ENCODE assay signal across 28 cellular contexts in genomic region chrX:1291110-1291740, GRCh38. TPM values are rescaled to one million over a fixed set of nuclear protein-coding genes. Genes with fewer than 3 reads are reported as not detected.
"Had no signal": no experiment of that assay in that cellular context is flagged by ENCODE, and none has a peak within 500 bp of the region (broad histone marks: within the 10 kb centered on the region; RNA-seq: fewer than 3 reads in every experiment).

No MANE protein-coding gene starts in this region.

- H3K36me3 ChIP-seq: colonic mucosa, esophagus squamous epithelium, gastrocnemius medialis had no signal

- H3K4me3 ChIP-seq: colonic mucosa, dorsolateral prefrontal cortex, esophagus squamous epithelium, gastrocnemius medialis, heart right ventricle, left lung, lower lobe of right lung, mucosa of descending colon had no signal

- H3K4me1 ChIP-seq: colonic mucosa, esophagus squamous epithelium, gastrocnemius medialis, left lung, lower lobe of right lung had no signal

- H3K4me3 Mint-ChIP-seq: mesothelial cell of epicardium had no signal

- H3K27ac ChIP-seq: colonic mucosa, dorsolateral prefrontal cortex, epithelial cell of prostate, esophagus squamous epithelium, gastrocnemius medialis, heart right ventricle, left lung, lower lobe of right lung had no signal

- H3K9me3 ChIP-seq: colonic mucosa, gastrocnemius medialis, left lung, lower lobe of right lung, mucosa of descending colon had no signal

- DNase-seq: colonic mucosa; cortex of kidney; dermis blood vessel endothelial cell; dorsolateral prefrontal cortex; effector CD4-positive, alpha-beta T cell; effector memory CD4-positive, alpha-beta T cell; erythroblast; esophagus squamous epithelium; foreskin fibroblast; foreskin melanocyte; gastrocnemius medialis; glutamatergic neuron; head of caudate nucleus; heart right ventricle; hippocampal formation; kidney glomerular epithelial cell; left ventricle myocardium superior; lower lobe of right lung; mesenchymal stem cell had no signal

- H3K27me3 ChIP-seq: colonic mucosa, esophagus squamous epithelium, gastrocnemius medialis had no signal

- ATAC-seq: esophagus mucosa, gastrocnemius medialis, heart right ventricle, left lung, left ventricle myocardium superior, lower lobe of right lung, mucosa of descending colon had no signal

RNA-seq across cellular contexts. Expression of gene CSF2RA, which starts 22.6 kb away (rescaled TPM):
- total RNA-seq: dermis blood vessel endothelial cell, glomerular endothelial cell, lung microvascular endothelial cell, myocyte had no signal

RNA-seq across cellular contexts. Expression of gene IL3RA, which starts 45.4 kb away (rescaled TPM):
- total RNA-seq: myocyte had no signal
- polyA plus RNA-seq: keratinocyte had no signal
